In genomic region chr18:39380823-39381222, GRCh38 we compare ENCODE assay signal across 21 cellular contexts.
DNase-seq lines count a peak whose midpoint lies in the region; TF ChIP-seq lines count a peak whose summit lies in the region.
"Had no signal": no experiment of that assay in that cellular context is flagged by ENCODE, and none has a peak within 500 bp of the region (broad histone marks: within the 10 kb centered on the region; RNA-seq: fewer than 3 reads in every experiment).

No MANE protein-coding gene starts in this region.

- no peak overlapping the region for H2AK5ac ChIP-seq in mesendoderm (ENCODE audit: low read length)

- H4K20me1 ChIP-seq in smooth muscle cell (ENCODE audit: low read depth): no peaks in the 10 kb centered on the region
- H4K20me1 ChIP-seq: BLaER1 treated with 17β-estradiol and CSF1 and Interleukin-3, amounts not matched to agents 10 nM and 100 nM had no signal

- no peaks in the 10 kb centered on the region for H3K9me3 ChIP-seq in smooth muscle cell (replicated peaks; ENCODE audit: low read depth)
- H3K9me3 ChIP-seq: BLaER1 treated with 17β-estradiol and CSF1 and Interleukin-3, amounts not matched to agents 10 nM and 100 nM; left lung; upper lobe of left lung had no signal

- H3K79me1 ChIP-seq in mesendoderm (ENCODE audit: low read length): no peaks in the 10 kb centered on the region

- H3K4me1 ChIP-seq in mesendoderm (ENCODE audit: control insufficient read depth, low read depth, low read length) (no peaks in the 10 kb centered on the region), smooth muscle cell (ENCODE audit: low read depth) (peaks cover 14% of the 10 kb centered on the region)
- H3K4me1 ChIP-seq: left lung, upper lobe of left lung had no signal

- H3K27ac ChIP-seq in mesendoderm (ENCODE audit: low read depth, low read length): no peak overlapping the region
- no peak overlapping the region for H3K27ac ChIP-seq in smooth muscle cell (ENCODE audit: low read depth)
- H3K27ac ChIP-seq: BLaER1 treated with 17β-estradiol and CSF1 and Interleukin-3, amounts not matched to agents 10 nM and 100 nM; cardiac muscle cell; left lung; upper lobe of left lung had no signal

- H3K4me2 ChIP-seq in mesendoderm (ENCODE audit: low read length): no peak overlapping the region
- H3K4me2 ChIP-seq in smooth muscle cell: peak overlapping the region; percentile 52
- H3K4me2 ChIP-seq: BLaER1 treated with 17β-estradiol and CSF1 and Interleukin-3, amounts not matched to agents 10 nM and 100 nM had no signal

- DNase-seq in NCI-H2227 (lab: John Stamatoyannopoulos, UW; ENCODE audit: unreplicated experiment): peak; percentile 60
- DNase-seq in ecto neural progenitor cell (ENCODE audit: low spot score): peak; percentile 62
- DNase-seq in mesendoderm: peak; percentile 12
- no peak for DNase-seq in smooth muscle cell (lab: John Stamatoyannopoulos, UW; ENCODE audit: unreplicated experiment)
- no peak for DNase-seq in NOMO-1 treated with dmso at 0.1 percent for 144 hours (lab: John Stamatoyannopoulos, UW; ENCODE audit: unreplicated experiment)
- no peak for DNase-seq in NCI-H774 (lab: John Stamatoyannopoulos, UW)
- no peak for DNase-seq in stimulated activated CD4-positive, alpha-beta T cell treated with anti-CD3 and anti-CD28 coated beads, Interleukin-2, amount 100 ng/mL, for 48 hours
- DNase-seq: activated CD8-positive, alpha-beta T cell treated with anti-CD3 and anti-CD28 coated beads for 36 hours; activated naive CD4-positive, alpha-beta T cell treated with anti-CD3 and anti-CD28 coated beads, Interleukin-2, amount 50 U/mL, for 16 hours; DMS153; effector memory CD4-positive, alpha-beta T cell; left lung; mesenchymal stem cell; NCI-H1694 treated with DMSO at 0.1 percent for 48 hours; NCI-H524 treated with DMSO at 0.1 percent for 48 hours; occipital lobe; SHP77; stimulated activated naive B cell treated with anti-CD40 and anti-IgM and Interleukin-4, amounts not matched to agents 10 μg/mL and 1 μg/mL and 100 μg/mL, for 72 hours; upper lobe of left lung had no signal

- no peak for TF ChIP-seq CTCF in smooth muscle cell (IDR thresholded peaks at IDR 0.05; ENCODE audit: borderline replicate concordance, insufficient read depth, poor library complexity, severe bottlenecking)

- H2BK15ac ChIP-seq in mesendoderm (replicated peaks; ENCODE audit: low read depth): no peak overlapping the region

- no peak overlapping the region for H3K18ac ChIP-seq in mesendoderm (ENCODE audit: low read length)

- no peak overlapping the region for H3K56ac ChIP-seq in mesendoderm (ENCODE audit: low read length)

- no peak overlapping the region for H3K4me3 ChIP-seq in mesendoderm (ENCODE audit: low read length)
- peak overlapping the region; percentile 9 for H3K4me3 ChIP-seq in smooth muscle cell
- H3K4me3 ChIP-seq: BLaER1 treated with 17β-estradiol and CSF1 and Interleukin-3, amounts not matched to agents 10 nM and 100 nM; cardiac muscle cell; left lung; upper lobe of left lung had no signal

- H3K79me2 ChIP-seq in mesendoderm (ENCODE audit: control insufficient read depth, insufficient read depth, low read length) (no peaks in the 10 kb centered on the region), smooth muscle cell (ENCODE audit: low read depth) (no peaks in the 10 kb centered on the region)

- H4K5ac ChIP-seq in mesendoderm (ENCODE audit: low read length): no peak overlapping the region

- H4K8ac ChIP-seq in mesendoderm (ENCODE audit: low read depth, low read length): no peak overlapping the region

- peak overlapping the region; percentile 17 for H2AFZ ChIP-seq in smooth muscle cell (ENCODE audit: low read depth)

- no peak overlapping the region for H3K4ac ChIP-seq in mesendoderm (ENCODE audit: low read depth, low read length)

- no peak overlapping the region for H3K9ac ChIP-seq in mesendoderm (ENCODE audit: low read length)
- H3K9ac ChIP-seq in smooth muscle cell (ENCODE audit: low read depth): no peak overlapping the region
- H3K9ac ChIP-seq: BLaER1 treated with 17β-estradiol and CSF1 and Interleukin-3, amounts not matched to agents 10 nM and 100 nM had no signal

- H3F3A ChIP-seq in smooth muscle cell (ENCODE audit: low read depth): no peaks in the 10 kb centered on the region

- H3K23ac ChIP-seq in mesendoderm (ENCODE audit: low read length): no peak overlapping the region

- no peak overlapping the region for H2BK5ac ChIP-seq in mesendoderm (ENCODE audit: low read length)

- H3K27me3 ChIP-seq in mesendoderm (ENCODE audit: insufficient read depth, low read length, poor library complexity): no peaks in the 10 kb centered on the region
- no peaks in the 10 kb centered on the region for H3K27me3 ChIP-seq in smooth muscle cell (ENCODE audit: low read depth)
- H3K27me3 ChIP-seq: BLaER1 treated with 17β-estradiol and CSF1 and Interleukin-3, amounts not matched to agents 10 nM and 100 nM; cardiac muscle cell; left lung; upper lobe of left lung had no signal

- no CpG with 5 or more reads among the region's 10 CpGs for WGBS in mesendoderm (ENCODE audit: extremely low coverage, insufficient coverage, low lambda C conversion rate)
- WGBS in smooth muscle cell (ENCODE audit: low lambda C conversion rate): 55% methylated on average over 10 of the region's 10 CpGs

- H2BK120ac ChIP-seq in mesendoderm (ENCODE audit: low read depth, low read length): no peak overlapping the region

- H3K36me3 ChIP-seq in mesendoderm (ENCODE audit: control insufficient read depth, insufficient read depth, low read length) (no peaks in the 10 kb centered on the region), smooth muscle cell (ENCODE audit: low read depth) (no peaks in the 10 kb centered on the region)
- H3K36me3 ChIP-seq: BLaER1 treated with 17β-estradiol and CSF1 and Interleukin-3, amounts not matched to agents 10 nM and 100 nM; cardiac muscle cell; left lung; upper lobe of left lung had no signal

Comparison
In these comparisons a context has a peak if more than half of its experiments do, and no peak if none do; other contexts are left out.
1. DNase-seq: peak in NCI-H2227 (single experiment), ecto neural progenitor cell (single experiment) and mesendoderm (single experiment); none in smooth muscle cell (single experiment), NOMO-1 treated with dmso at 0.1 percent for 144 hours (single experiment), NCI-H774 (single experiment) and stimulated activated CD4-positive, alpha-beta T cell treated with anti-CD3 and anti-CD28 coated beads, Interleukin-2, amount 100 ng/mL, for 48 hours (0 of 2).